Comparison of ENCODE assay signal across 19 cellular contexts in the genomic region with DNA sequence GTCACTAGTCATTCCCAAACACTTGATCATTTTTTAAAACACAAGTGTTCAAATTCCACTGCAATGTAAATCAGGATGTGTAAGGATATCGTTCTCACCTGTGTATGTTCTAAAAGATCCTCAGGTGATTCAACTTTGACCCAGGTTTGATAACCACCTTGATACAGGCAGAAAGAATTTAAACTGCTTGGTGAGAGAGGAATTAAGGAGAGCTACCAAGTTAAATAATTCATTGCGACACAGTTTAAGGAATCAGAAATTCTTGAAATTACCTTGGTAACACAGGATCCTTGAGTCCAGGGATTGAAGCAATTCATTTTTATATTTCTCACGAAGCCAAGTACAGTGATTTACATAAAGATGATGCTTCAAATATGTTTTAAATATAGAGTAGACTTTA.
DNase-seq lines count a peak whose midpoint lies in the region; ATAC-seq, FAIRE-seq and TF ChIP-seq lines count a peak whose summit lies in the region.
"Had no signal": no experiment of that assay in that cellular context is flagged by ENCODE, and none has a peak within 500 bp of the region (broad histone marks: within the 10 kb centered on the region; RNA-seq: fewer than 3 reads in every experiment).

No MANE protein-coding gene starts in this region.

- DNase-seq in A549 (ENCODE audit: low read depth in 1 of 2, low spot score in 1 of 2) (no peak), H54 (ENCODE audit: insufficient read length, low spot score) (no peak), PC-9 (peak in 1 of 2 experiments; percentile 78), Peyer's patch (no peak)
- no peak for DNase-seq in activated naive CD4-positive, alpha-beta T cell (lab: John Stamatoyannopoulos, UW)
- DNase-seq: 8988T; Caco-2; CD4-positive, CD25-positive, alpha-beta regulatory T cell; CD8-positive, alpha-beta T cell; DMS153; DND-41; GDM1 had no signal

- peaks cover 16% of the 10 kb centered on the region; the same call in 2 of the 3 replicates for H3K4me1 ChIP-seq in A549
- peaks cover 15% of the 10 kb centered on the region for H3K4me1 ChIP-seq in PC-9 (replicated peaks; ENCODE audit: insufficient read depth)
- H3K4me1 ChIP-seq in Peyer's patch, result no peaks in the 10 kb centered on the region
- H3K4me1 ChIP-seq: BLaER1, HAP-1 had no signal

- TF ChIP-seq POLR2A in A549 (IDR thresholded peaks at IDR 0.05; ENCODE audit: low read length) (no peak), H54 (IDR thresholded peaks at IDR 0.05; ENCODE audit: low read depth, low read length) (no peak), Peyer's patch (IDR thresholded peaks at IDR 0.05) (no peak)

- H3K4me3 ChIP-seq in A549 (no peak overlapping the region), PC-9 (no peak overlapping the region), Peyer's patch (no peak overlapping the region)
- H3K4me3 ChIP-seq: BLaER1, GM12878, GM23338, HAP-1 had no signal

- H3K27me3 ChIP-seq in PC-9 (ENCODE audit: insufficient read depth, low read depth) (no peaks in the 10 kb centered on the region), Peyer's patch (no peaks in the 10 kb centered on the region)
- H3K27me3 ChIP-seq: BLaER1 had no signal

- 49% methylated on average over 3 of the region's 3 CpGs for WGBS in A549 (ENCODE audit: missing lambda C conversion rate)

- H3F3A ChIP-seq in PC-9 (ENCODE audit: insufficient read depth, low read depth), result no peaks in the 10 kb centered on the region

- CTCF ChIA-PET in A549 (lab: Yijun Ruan, JAX), result no interaction called here
- CTCF ChIA-PET in PC-9 (lab: Charles Lee), result no interaction called here

- FAIRE-seq in A549 (lab: Jason Lieb, UNC) (peak; percentile 92), H54 (lab: Jason Lieb, UNC) (peak; percentile 45)
- FAIRE-seq: GM12878, GM19239 had no signal

- no TSS peak for BruUV-seq in PC-9 (replicated peaks; lab: Mats Ljungman, UMichigan)

- H3K9me3 ChIP-seq in A549, result 0 out of 3 replicates have a peak, but pooled peaks cover 4% of the 10 kb centered on the region
- no peaks in the 10 kb centered on the region for H3K9me3 ChIP-seq in PC-9 (ENCODE audit: insufficient read depth, low read depth)
- H3K9me3 ChIP-seq in Peyer's patch, result no peaks in the 10 kb centered on the region
- H3K9me3 ChIP-seq: BLaER1 had no signal

- no peak for TF ChIP-seq CTCF in A549 (IDR thresholded peaks at IDR 0.05)
- no peak for TF ChIP-seq CTCF in PC-9 (conservative IDR thresholded peaks at IDR 0.05)
- TF ChIP-seq CTCF in Peyer's patch (IDR thresholded peaks at IDR 0.05), result no peak

- H3K27ac ChIP-seq in A549 (0 out of 6 replicates have a peak overlapping the region, but pooled peaks of 1 of the 2 experiments have one; percentile 1), PC-9 (no peak overlapping the region), Peyer's patch (no peak overlapping the region)
- H3K27ac ChIP-seq: BLaER1, C4-2B had no signal

- H3K9me2 ChIP-seq in PC-9 (ENCODE audit: insufficient read depth), result no peaks in the 10 kb centered on the region

- POLR2A ChIA-PET in A549 (lab: Yijun Ruan, JAX) (no interaction called here), PC-9 (lab: Charles Lee; ENCODE audit: unreplicated experiment) (interaction anchor here (0.6 kb wide), 1 partner anchor 142 kb away, joined by 4 read pairs; no protein-coding TSS in a partner anchor)

- TF ChIP-seq RAD21 in A549 (conservative IDR thresholded peaks at IDR 0.05 in 1 of 2, IDR thresholded peaks at IDR 0.05 in 1 of 2), result no peak

- no peaks in the 10 kb centered on the region for H3K36me3 ChIP-seq in PC-9 (ENCODE audit: low read depth)
- no peaks in the 10 kb centered on the region for H3K36me3 ChIP-seq in Peyer's patch
- H3K36me3 ChIP-seq: BLaER1, HAP-1 had no signal

- intact Hi-C loops in PC-9 (cut with micrococcal nuclease; ENCODE audit: unreplicated experiment), result loop anchor here (2.0 kb wide), 1 partner anchor 16 kb away; no protein-coding TSS in a partner anchor

- TF ChIP-seq EP300 in A549 (IDR thresholded peaks at IDR 0.05), result no peak

- H2AFZ ChIP-seq in PC-9, result no peak overlapping the region
- H2AFZ ChIP-seq: GM23338 had no signal

- no peaks in the 10 kb centered on the region for H3K79me2 ChIP-seq in PC-9 (ENCODE audit: low read depth)

- no peaks in the 10 kb centered on the region for H4K20me1 ChIP-seq in PC-9 (ENCODE audit: insufficient read depth)
- H4K20me1 ChIP-seq: BLaER1 had no signal

- peak overlapping the region; percentile 36; the same call in 2 of the 3 replicates for H3K4me2 ChIP-seq in A549
- H3K4me2 ChIP-seq in PC-9, result peak overlapping the region; percentile 6
- H3K4me2 ChIP-seq: BLaER1, GM23338 had no signal

- ATAC-seq in A549 (no peak), GM21723 (IDR thresholded peaks at IDR 0.05; ENCODE audit: unreplicated experiment) (no peak)
- ATAC-seq: CD8-positive, alpha-beta T cell; GM12878; GM23338 had no signal

TF ChIP-seq in A549, 52 proteins besides CTCF, POLR2A, EP300 and RAD21:
- TF ChIP-seq CEBPB (IDR thresholded peaks at IDR 0.05) (peak; percentile 28 to 60; a peak in 3 of 4 replicates), FOSB (CRISPR knock-in tag; IDR thresholded peaks at IDR 0.05) (no peak)
